ENCODE assay signal across 8 cellular contexts in genomic region chr16:68756250-68757051, GRCh38. TPM values are rescaled to one million over a fixed set of nuclear protein-coding genes. Genes with fewer than 3 reads are reported as not detected.
DNase-seq lines count a peak whose midpoint lies in the region; ATAC-seq and TF ChIP-seq lines count a peak whose summit lies in the region.

No MANE protein-coding gene starts in this region.

- H3K27me3 Mint-ChIP-seq in IgD-negative memory B cell (no peaks in the 10 kb centered on the region), chondrocyte (ENCODE audit: low read depth) (no peaks in the 10 kb centered on the region)
- H3K27me3 Mint-ChIP-seq in activated CD8-positive, alpha-beta T cell treated with anti-CD3 and anti-CD28 coated beads for 36 hours: no peaks in the 10 kb centered on the region

- H3K4me1 Mint-ChIP-seq in IgD-negative memory B cell (peaks cover 12 to 35% (median 27%) of the 10 kb centered on the region in 3 donors), chondrocyte (ENCODE audit: low read depth) (peaks cover 24% of the 10 kb centered on the region)
- peaks cover 55% of the 10 kb centered on the region for H3K4me1 Mint-ChIP-seq in activated CD8-positive, alpha-beta T cell treated with anti-CD3 and anti-CD28 coated beads for 36 hours (ENCODE audit: low read depth)

- H3K4me3 Mint-ChIP-seq in IgD-negative memory B cell: peak overlapping the region; percentile 24 to 88 (median 57)
- H3K4me3 Mint-ChIP-seq in activated CD8-positive, alpha-beta T cell treated with anti-CD3 and anti-CD28 coated beads for 36 hours: no peak overlapping the region
- no peak overlapping the region for H3K4me3 Mint-ChIP-seq in chondrocyte (ENCODE audit: unreplicated experiment)

- peaks cover 0 to 1% (median 0%) of the 10 kb centered on the region in 3 donors for H3K9me3 Mint-ChIP-seq in IgD-negative memory B cell
- no peaks in the 10 kb centered on the region for H3K9me3 Mint-ChIP-seq in activated CD8-positive, alpha-beta T cell treated with anti-CD3 and anti-CD28 coated beads for 36 hours
- no peaks in the 10 kb centered on the region for H3K9me3 Mint-ChIP-seq in chondrocyte (ENCODE audit: low read depth)

- H3K36me3 Mint-ChIP-seq in IgD-negative memory B cell (peaks cover 3% of the 10 kb centered on the region), chondrocyte (ENCODE audit: low read depth) (peaks cover 2% of the 10 kb centered on the region)
- no peaks in the 10 kb centered on the region for H3K36me3 Mint-ChIP-seq in activated CD8-positive, alpha-beta T cell treated with anti-CD3 and anti-CD28 coated beads for 36 hours (ENCODE audit: low read depth)

- H3K4me3 ChIP-seq in GM08714 (ENCODE audit: low read length) (peak overlapping the region; percentile 33; the same call in 1 of the 2 replicates), lung (no peak overlapping the region)

- peak overlapping the region in 1 of 2 donors; percentile 88 for H3K27ac ChIP-seq in lung (ENCODE audit: low read depth in 1 of 2, low read length in 1 of 2)

- H3K4me1 ChIP-seq in lung (ENCODE audit: control insufficient read depth in 2 of 2, insufficient read depth in 2 of 2, low read length in 2 of 2): peaks cover 0 to 3% of the 10 kb centered on the region in 2 donors

- DNase-seq in activated CD8-positive, alpha-beta T cell treated with anti-CD3 and anti-CD28 coated beads for 36 hours: peak; percentile 92
- DNase-seq in lung (ENCODE audit: low spot score): peak; percentile 87
- DNase-seq in GM03348 (ENCODE audit: low spot score): no peak
- no peak for DNase-seq in chondrocyte (ENCODE audit: low spot score)
- no peak for DNase-seq in mesenteric fat pad (ENCODE audit: low spot score)

- intact Hi-C loops in activated CD8-positive, alpha-beta T cell treated with anti-CD3 and anti-CD28 coated beads for 36 hours (cut with micrococcal nuclease): no loop called here

- H3K27ac Mint-ChIP-seq in IgD-negative memory B cell: peak overlapping the region; percentile 80 to 98 (median 95)
- peak overlapping the region; percentile 95 for H3K27ac Mint-ChIP-seq in activated CD8-positive, alpha-beta T cell treated with anti-CD3 and anti-CD28 coated beads for 36 hours
- H3K27ac Mint-ChIP-seq in chondrocyte (ENCODE audit: unreplicated experiment): no peak overlapping the region

- whole genome bisulfite sequencing in lung, 2 donors: 63 to 75% methylated on average over 13 of the region's 13 CpGs

- H3K9me3 ChIP-seq in lung (ENCODE audit: control insufficient read depth in 2 of 2, insufficient read depth in 1 of 2, low read length in 1 of 2): no peaks in the 10 kb centered on the region

- CTCF ChIA-PET in activated CD8-positive, alpha-beta T cell treated with anti-CD3 and anti-CD28 coated beads for 36 hours (lab: Charles Lee): interaction anchor here (0.7 to 1.7 kb wide), 11 partner anchors 12 to 228 kb away, joined by 3 to 6 read pairs (median 3); partner anchors contain the start of gene TANGO6

- peaks cover 0 to 1% of the 10 kb centered on the region in 2 donors for H3K36me3 ChIP-seq in lung (ENCODE audit: control insufficient read depth in 2 of 2, insufficient read depth in 2 of 2, low read length in 2 of 2)

- TF ChIP-seq CTCF in activated CD8-positive, alpha-beta T cell treated with anti-CD3 and anti-CD28 coated beads for 36 hours (IDR thresholded peaks at IDR 0.05): no peak
- TF ChIP-seq CTCF in lung (IDR thresholded peaks at IDR 0.05; ENCODE audit: control extremely low read depth, extremely low read depth) (no peak), chondrocyte (IDR thresholded peaks at IDR 0.05) (no peak)

- POLR2A ChIA-PET in activated CD8-positive, alpha-beta T cell treated with anti-CD3 and anti-CD28 coated beads for 36 hours (lab: Charles Lee): interaction anchor here (1.0 to 2.4 kb wide), 5 partner anchors 13 to 410 kb away, joined by 3 to 9 read pairs (median 4); partner anchors contain the start of gene TANGO6

- no peaks in the 10 kb centered on the region for H3K27me3 ChIP-seq in lung (ENCODE audit: control insufficient read depth, insufficient read depth)

- ATAC-seq in GM21526 (IDR thresholded peaks at IDR 0.05; ENCODE audit: low FRiP score, unreplicated experiment): peak; percentile 62
- peak; percentile 77 for ATAC-seq in activated CD8-positive, alpha-beta T cell treated with anti-CD3 and anti-CD28 coated beads for 36 hours
- ATAC-seq in lung (ENCODE audit: insufficient read depth, low FRiP score): peak; percentile 80

RNA-seq across cellular contexts. Expression of gene CDH1, which starts 19.4 kb away (rescaled TPM):
- polyA plus RNA-seq in IgD-negative memory B cell (not detected), lung (10 to 100 TPM; 33.2 to 59.2 TPM)
- under 1 TPM; 0.16 to 0.54 TPM for total RNA-seq in activated CD8-positive, alpha-beta T cell treated with anti-CD3 and anti-CD28 coated beads for 36 hours
- total RNA-seq in lung (100 to 1,000 TPM; 131 to 227 TPM), chondrocyte (0.35 to 0.38 TPM in 2 of 3 replicates, not detected in the other), mesenteric fat pad (0.55 TPM)

Comparison
In these comparisons a context has a peak if more than half of its experiments do, and no peak if none do; other contexts are left out.
1. H3K4me3 Mint-ChIP-seq: peak in IgD-negative memory B cell (4 of 4); none in activated CD8-positive, alpha-beta T cell treated with anti-CD3 and anti-CD28 coated beads for 36 hours (single experiment) and chondrocyte (single experiment).
2. DNase-seq: peak in activated CD8-positive, alpha-beta T cell treated with anti-CD3 and anti-CD28 coated beads for 36 hours (single experiment) and lung (single experiment); none in GM03348 (single experiment), chondrocyte (single experiment) and mesenteric fat pad (single experiment).
3. RNA of gene CDH1, which starts 19.4 kb away (total RNA-seq): 131 to 227 TPM in lung; 0.55 TPM in mesenteric fat pad (single experiment), 0.16 to 0.54 TPM in activated CD8-positive, alpha-beta T cell treated with anti-CD3 and anti-CD28 coated beads for 36 hours and 0.35 to 0.38 TPM in chondrocyte; every median in the first group is over 10 times any median in the second.
4. Peak in every context shown above with its lines, with median percentiles within 50 percentile points of each other: ATAC-seq.